1 cellular context compared by ENCODE assay signal in the genomic region with DNA sequence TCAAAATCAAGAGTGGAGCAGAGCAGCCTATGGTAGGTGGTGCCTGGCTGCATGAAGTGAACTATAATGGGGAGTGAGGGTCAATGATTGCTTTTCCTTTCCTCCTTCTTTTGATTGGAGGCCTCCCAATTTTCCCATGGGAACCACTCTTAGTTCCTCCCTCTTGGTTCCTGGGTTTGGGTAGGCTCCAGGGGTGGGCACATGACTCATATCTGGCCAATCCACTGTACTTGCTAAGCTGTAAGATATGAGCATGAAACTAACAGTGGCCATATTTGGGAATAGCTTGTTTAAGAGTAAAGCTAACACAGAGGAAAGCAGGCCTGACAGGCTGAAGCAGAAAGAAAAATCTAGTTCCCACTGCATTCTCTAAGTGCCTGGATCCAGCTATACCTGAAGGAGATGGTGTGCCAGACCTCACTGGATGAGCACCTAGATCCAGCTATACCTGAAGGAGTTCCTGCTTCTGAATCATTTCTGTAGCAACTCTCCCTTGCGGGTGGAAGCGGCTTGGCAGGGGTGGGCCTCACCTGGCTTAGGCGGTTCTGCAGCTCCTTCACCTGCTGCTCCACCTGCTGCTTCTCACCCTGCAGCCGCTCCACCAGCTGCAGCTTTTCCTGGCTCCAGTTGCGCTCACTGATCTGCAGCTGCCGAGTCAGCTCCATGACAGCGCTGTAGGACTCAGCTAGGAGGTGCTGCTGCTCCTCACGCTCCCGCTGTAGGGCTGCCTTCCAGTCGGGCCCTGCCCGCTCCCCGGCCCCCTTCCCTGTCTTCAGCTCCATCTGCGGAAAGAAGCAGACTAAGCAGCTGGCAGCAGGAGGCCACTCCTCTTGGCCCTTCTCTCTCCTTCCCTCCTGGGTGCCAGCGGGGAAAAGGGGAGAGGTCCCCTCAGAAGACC.
TF ChIP-seq lines count a peak whose summit lies in the region.

No MANE protein-coding gene starts in this region.

TF ChIP-seq in H1, 55 proteins besides CTCF, POLR2A, EP300 and RAD21:
- no peak for TF ChIP-seq BRCA1 (IDR thresholded peaks at IDR 0.05; ENCODE audit: low read depth, low read length)
